Comparison of ENCODE assay signal across 1 cellular context in genomic region chr4:5366421-5366820, GRCh38.
TF ChIP-seq lines count a peak whose summit lies in the region.

No MANE protein-coding gene starts in this region.

TF ChIP-seq in A549, 52 proteins besides CTCF, POLR2A, EP300 and RAD21 (continued from another document):
- TF ChIP-seq ZNF302 (CRISPR knock-in tag; IDR thresholded peaks at IDR 0.05) = no peak
- TF ChIP-seq FOXS1 (CRISPR knock-in tag; IDR thresholded peaks at IDR 0.05) = no peak
- TF ChIP-seq CEBPB (IDR thresholded peaks at IDR 0.05) = peak in 1 of 2 experiments; percentile 82; a peak in 2 of 4 replicates
- peak; percentile 34; the same call in 1 of the 2 replicates for TF ChIP-seq ESRRA (IDR thresholded peaks at IDR 0.05; ENCODE audit: borderline replicate concordance, low read length)
- TF ChIP-seq NFE2L2 (conservative IDR thresholded peaks at IDR 0.05; ENCODE audit: low read length) = 0 out of 2 replicates have a peak, but pooled peaks have one; percentile 8
